1 cellular context compared by ENCODE assay signal in the genomic region with DNA sequence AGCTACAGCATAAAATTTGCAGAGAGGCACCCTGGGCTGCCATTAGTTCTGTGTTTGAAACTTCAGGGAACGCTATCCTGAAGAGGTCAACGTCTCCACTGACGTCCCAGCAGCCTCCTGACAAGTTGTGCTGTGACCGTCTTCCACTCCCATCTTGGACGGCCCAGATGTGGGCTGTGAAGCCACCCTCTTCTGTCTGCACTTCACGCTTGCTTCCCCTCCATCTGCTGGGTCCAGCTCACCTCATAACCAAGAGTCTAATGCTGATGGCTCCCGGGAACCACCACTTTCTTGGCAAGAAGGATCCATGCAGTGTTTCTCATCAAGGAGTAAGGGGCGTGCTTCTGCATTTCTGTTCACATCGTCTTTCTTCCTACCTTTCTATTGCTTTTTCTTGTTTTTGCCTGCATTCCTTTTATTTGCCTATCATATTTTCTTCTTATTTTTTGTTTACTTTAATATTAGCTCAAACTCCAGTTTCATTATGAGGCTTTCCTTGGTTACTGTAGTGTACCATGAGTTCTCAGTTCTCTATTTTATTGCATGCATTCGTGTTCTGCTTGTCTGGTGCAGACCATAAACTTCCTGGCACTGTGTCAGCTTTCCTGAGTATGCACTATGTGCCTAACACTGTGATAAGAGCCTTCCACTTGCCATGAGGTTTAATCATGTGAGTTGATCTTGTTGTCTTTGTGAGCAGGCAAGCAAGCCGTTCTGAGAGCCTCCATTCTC.
TF ChIP-seq lines count a peak whose summit lies in the region.

No MANE protein-coding gene starts in this region.

TF ChIP-seq in GM23338, 12 proteins besides CTCF, POLR2A, EP300 and RAD21 (continued from another document):
- TF ChIP-seq, protein P1, sequence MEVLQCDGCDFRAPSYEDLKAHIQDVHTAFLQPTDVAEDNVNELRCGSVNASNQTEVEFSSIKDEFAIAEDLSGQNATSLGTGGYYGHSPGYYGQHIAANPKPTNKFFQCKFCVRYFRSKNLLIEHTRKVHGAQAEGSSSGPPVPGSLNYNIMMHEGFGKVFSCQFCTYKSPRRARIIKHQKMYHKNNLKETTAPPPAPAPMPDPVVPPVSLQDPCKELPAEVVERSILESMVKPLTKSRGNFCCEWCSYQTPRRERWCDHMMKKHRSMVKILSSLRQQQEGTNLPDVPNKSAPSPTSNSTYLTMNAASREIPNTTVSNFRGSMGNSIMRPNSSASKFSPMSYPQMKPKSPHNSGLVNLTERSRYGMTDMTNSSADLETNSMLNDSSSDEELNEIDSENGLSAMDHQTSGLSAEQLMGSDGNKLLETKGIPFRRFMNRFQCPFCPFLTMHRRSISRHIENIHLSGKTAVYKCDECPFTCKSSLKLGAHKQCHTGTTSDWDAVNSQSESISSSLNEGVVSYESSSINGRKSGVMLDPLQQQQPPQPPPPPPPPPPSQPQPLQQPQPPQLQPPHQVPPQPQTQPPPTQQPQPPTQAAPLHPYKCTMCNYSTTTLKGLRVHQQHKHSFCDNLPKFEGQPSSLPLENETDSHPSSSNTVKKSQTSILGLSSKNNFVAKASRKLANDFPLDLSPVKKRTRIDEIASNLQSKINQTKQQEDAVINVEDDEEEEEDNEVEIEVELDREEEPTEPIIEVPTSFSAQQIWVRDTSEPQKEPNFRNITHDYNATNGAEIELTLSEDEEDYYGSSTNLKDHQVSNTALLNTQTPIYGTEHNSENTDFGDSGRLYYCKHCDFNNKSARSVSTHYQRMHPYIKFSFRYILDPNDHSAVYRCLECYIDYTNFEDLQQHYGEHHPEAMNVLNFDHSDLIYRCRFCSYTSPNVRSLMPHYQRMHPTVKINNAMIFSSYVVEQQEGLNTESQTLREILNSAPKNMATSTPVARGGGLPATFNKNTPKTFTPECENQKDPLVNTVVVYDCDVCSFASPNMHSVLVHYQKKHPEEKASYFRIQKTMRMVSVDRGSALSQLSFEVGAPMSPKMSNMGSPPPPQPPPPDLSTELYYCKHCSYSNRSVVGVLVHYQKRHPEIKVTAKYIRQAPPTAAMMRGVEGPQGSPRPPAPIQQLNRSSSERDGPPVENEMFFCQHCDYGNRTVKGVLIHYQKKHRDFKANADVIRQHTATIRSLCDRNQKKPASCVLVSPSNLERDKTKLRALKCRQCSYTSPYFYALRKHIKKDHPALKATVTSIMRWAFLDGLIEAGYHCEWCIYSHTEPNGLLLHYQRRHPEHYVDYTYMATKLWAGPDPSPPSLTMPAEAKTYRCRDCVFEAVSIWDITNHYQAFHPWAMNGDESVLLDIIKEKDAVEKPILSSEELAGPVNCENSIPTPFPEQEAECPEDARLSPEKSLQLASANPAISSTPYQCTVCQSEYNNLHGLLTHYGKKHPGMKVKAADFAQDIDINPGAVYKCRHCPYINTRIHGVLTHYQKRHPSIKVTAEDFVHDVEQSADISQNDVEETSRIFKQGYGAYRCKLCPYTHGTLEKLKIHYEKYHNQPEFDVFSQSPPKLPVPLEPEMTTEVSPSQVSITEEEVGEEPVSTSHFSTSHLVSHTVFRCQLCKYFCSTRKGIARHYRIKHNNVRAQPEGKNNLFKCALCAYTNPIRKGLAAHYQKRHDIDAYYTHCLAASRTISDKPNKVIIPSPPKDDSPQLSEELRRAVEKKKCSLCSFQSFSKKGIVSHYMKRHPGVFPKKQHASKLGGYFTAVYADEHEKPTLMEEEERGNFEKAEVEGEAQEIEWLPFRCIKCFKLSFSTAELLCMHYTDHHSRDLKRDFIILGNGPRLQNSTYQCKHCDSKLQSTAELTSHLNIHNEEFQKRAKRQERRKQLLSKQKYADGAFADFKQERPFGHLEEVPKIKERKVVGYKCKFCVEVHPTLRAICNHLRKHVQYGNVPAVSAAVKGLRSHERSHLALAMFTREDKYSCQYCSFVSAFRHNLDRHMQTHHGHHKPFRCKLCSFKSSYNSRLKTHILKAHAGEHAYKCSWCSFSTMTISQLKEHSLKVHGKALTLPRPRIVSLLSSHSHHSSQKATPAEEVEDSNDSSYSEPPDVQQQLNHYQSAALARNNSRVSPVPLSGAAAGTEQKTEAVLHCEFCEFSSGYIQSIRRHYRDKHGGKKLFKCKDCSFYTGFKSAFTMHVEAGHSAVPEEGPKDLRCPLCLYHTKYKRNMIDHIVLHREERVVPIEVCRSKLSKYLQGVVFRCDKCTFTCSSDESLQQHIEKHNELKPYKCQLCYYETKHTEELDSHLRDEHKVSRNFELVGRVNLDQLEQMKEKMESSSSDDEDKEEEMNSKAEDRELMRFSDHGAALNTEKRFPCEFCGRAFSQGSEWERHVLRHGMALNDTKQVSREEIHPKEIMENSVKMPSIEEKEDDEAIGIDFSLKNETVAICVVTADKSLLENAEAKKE (CRISPR knock-in tag; IDR thresholded peaks at IDR 0.05) = no peak
- TF ChIP-seq JUNB (IDR thresholded peaks at IDR 0.05; ENCODE audit: unreplicated experiment) = no peak
- no peak for TF ChIP-seq NANOG (IDR thresholded peaks at IDR 0.05; ENCODE audit: borderline replicate concordance)
